In genomic region chr1:30681782-30682181, GRCh38 we compare ENCODE assay signal across 22 cellular contexts. TPM values are rescaled to one million over a fixed set of nuclear protein-coding genes. Genes with fewer than 3 reads are reported as not detected.
"Had no signal": no experiment of that assay in that cellular context is flagged by ENCODE, and none has a peak within 500 bp of the region (broad histone marks: within the 10 kb centered on the region; RNA-seq: fewer than 3 reads in every experiment).

No MANE protein-coding gene starts in this region.

- H3K4me3 ChIP-seq: gastrocnemius medialis, ovary, psoas muscle, skin epidermis, stomach, transverse colon had no signal

- DNase-seq: activated T-cell treated with anti-CD3 and anti-CD28 coated beads, Interleukin-2, amount 50 U/mL, for 1 hour; brain microvascular endothelial cell; caudate nucleus; dermis blood vessel endothelial cell; effector CD8-positive, alpha-beta T cell; gastrocnemius medialis; hypothalamus; left ventricle myocardium superior; mammary epithelial cell; midbrain; natural killer cell; ovary; right cardiac atrium; stimulated activated CD4-positive, alpha-beta T cell treated with anti-CD3 and anti-CD28 coated beads, Interleukin-2, amount 100 ng/mL, for 24 hours; stomach; transverse colon had no signal

- H3K9me3 Mint-ChIP-seq: activated naive CD4-positive, alpha-beta T cell treated with anti-CD3 and anti-CD28 coated beads, Interleukin-2, amount 50 U/mL, for 72 hours; natural killer cell; stimulated activated effector memory CD8-positive, alpha-beta T cell treated with anti-CD3 and anti-CD28 coated beads, Interleukin-12 subunit alpha, Interleukin-12 subunit beta, amount 100 ng/mL, for 72 hours had no signal

- H3K36me3 Mint-ChIP-seq: activated naive CD4-positive, alpha-beta T cell treated with anti-CD3 and anti-CD28 coated beads, Interleukin-2, amount 50 U/mL, for 72 hours; natural killer cell; stimulated activated effector memory CD8-positive, alpha-beta T cell treated with anti-CD3 and anti-CD28 coated beads, Interleukin-12 subunit alpha, Interleukin-12 subunit beta, amount 100 ng/mL, for 72 hours had no signal

- H3K4me1 ChIP-seq: gastrocnemius medialis, psoas muscle had no signal

- H3K9me3 ChIP-seq: gastrocnemius medialis, psoas muscle, transverse colon had no signal

- H3K27me3 ChIP-seq: ovary had no signal

- H3K4me3 Mint-ChIP-seq: natural killer cell; stimulated activated effector memory CD8-positive, alpha-beta T cell treated with anti-CD3 and anti-CD28 coated beads, Interleukin-12 subunit alpha, Interleukin-12 subunit beta, amount 100 ng/mL, for 72 hours had no signal

- H3K27ac Mint-ChIP-seq: activated naive CD4-positive, alpha-beta T cell treated with anti-CD3 and anti-CD28 coated beads, Interleukin-2, amount 50 U/mL, for 72 hours; natural killer cell; stimulated activated effector memory CD8-positive, alpha-beta T cell treated with anti-CD3 and anti-CD28 coated beads, Interleukin-12 subunit alpha, Interleukin-12 subunit beta, amount 100 ng/mL, for 72 hours had no signal

- ATAC-seq: activated naive CD4-positive, alpha-beta T cell treated with anti-CD3 and anti-CD28 coated beads, Interleukin-2, amount 50 U/mL, for 72 hours; gastrocnemius medialis; natural killer cell; psoas muscle; right cardiac atrium; stimulated activated effector memory CD8-positive, alpha-beta T cell treated with anti-CD3 and anti-CD28 coated beads, Interleukin-12 subunit alpha, Interleukin-12 subunit beta, amount 100 ng/mL, for 72 hours had no signal

- H3K27ac ChIP-seq: brain microvascular endothelial cell, gastrocnemius medialis, ovary, psoas muscle, stomach, transverse colon had no signal

- H3K36me3 ChIP-seq: brain microvascular endothelial cell, gastrocnemius medialis, ovary, stomach, transverse colon had no signal

RNA-seq across cellular contexts. Expression of gene MATN1, which starts 41.6 kb away (rescaled TPM):
- total RNA-seq: gastrocnemius medialis; left ventricle myocardium superior; mammary epithelial cell; psoas muscle; right cardiac atrium; T-helper 2 cell treated with Interferon-gamma antibody and Interleukin-4, amounts not matched to agents 100 ng/mL and 5 ng/mL, for 36 hours; transverse colon had no signal
- polyA plus RNA-seq: aorta, stomach had no signal
